ENCODE assay signal across 9 cellular contexts in genomic region chr1:206816390-206817287, GRCh38. TPM values are rescaled to one million over a fixed set of nuclear protein-coding genes. Genes with fewer than 3 reads are reported as not detected.
DNase-seq lines count a peak whose midpoint lies in the region; ATAC-seq, FAIRE-seq and TF ChIP-seq lines count a peak whose summit lies in the region.
"Had no signal": no experiment of that assay in that cellular context is flagged by ENCODE, and none has a peak within 500 bp of the region (broad histone marks: within the 10 kb centered on the region; RNA-seq: fewer than 3 reads in every experiment).

No MANE protein-coding gene starts in this region.

- peaks cover 10% of the 10 kb centered on the region for H3K9me3 Mint-ChIP-seq in activated CD8-positive, alpha-beta T cell treated with anti-CD3 and anti-CD28 coated beads for 36 hours

- FAIRE-seq in pancreas (lab: Jason Lieb, UNC): no peak

- peaks cover 24% of the 10 kb centered on the region for H3K4me1 Mint-ChIP-seq in activated CD8-positive, alpha-beta T cell treated with anti-CD3 and anti-CD28 coated beads for 36 hours (ENCODE audit: low read depth)

- peaks cover 2% of the 10 kb centered on the region for H3K36me3 Mint-ChIP-seq in activated CD8-positive, alpha-beta T cell treated with anti-CD3 and anti-CD28 coated beads for 36 hours (ENCODE audit: low read depth)

- H3K27me3 ChIP-seq in pancreas: no peaks in the 10 kb centered on the region

- H3K4me1 ChIP-seq in pancreas: peaks cover 0 to 3% (median 0%) of the 10 kb centered on the region in 3 donors

- peak overlapping the region in 2 of 4 donors; percentile 2 to 20 for H3K27ac ChIP-seq in pancreas

- no peaks in the 10 kb centered on the region for H3K27me3 Mint-ChIP-seq in activated CD8-positive, alpha-beta T cell treated with anti-CD3 and anti-CD28 coated beads for 36 hours

- H3K4me3 Mint-ChIP-seq in activated CD8-positive, alpha-beta T cell treated with anti-CD3 and anti-CD28 coated beads for 36 hours: peak overlapping the region; percentile 9

- H3K36me3 ChIP-seq in pancreas: no peaks in the 10 kb centered on the region

- TF ChIP-seq CTCF in activated CD8-positive, alpha-beta T cell treated with anti-CD3 and anti-CD28 coated beads for 36 hours (IDR thresholded peaks at IDR 0.05): no peak
- no peak for TF ChIP-seq CTCF in pancreas (IDR thresholded peaks at IDR 0.05)

- H3K27ac Mint-ChIP-seq in activated CD8-positive, alpha-beta T cell treated with anti-CD3 and anti-CD28 coated beads for 36 hours: peak overlapping the region; percentile 87

- DNase-seq in activated CD4-positive, alpha-beta T cell treated with anti-CD3 and anti-CD28 coated beads for 48 hours: peak; percentile 36
- DNase-seq in activated CD4-positive, alpha-beta T cell treated with anti-CD3 and anti-CD28 coated beads for 4 hours: no peak
- DNase-seq in activated CD8-positive, alpha-beta T cell treated with anti-CD3 and anti-CD28 coated beads for 36 hours: peak; percentile 53
- no peak for DNase-seq in pancreas
- no peak for DNase-seq in NCI-H2029 (lab: John Stamatoyannopoulos, UW)
- DNase-seq in stimulated activated CD8-positive, alpha-beta memory T cell treated with anti-CD3 and anti-CD28 coated beads, Interleukin-4, amount 100 ng/mL, for 48 hours: no peak
- no peak for DNase-seq in HPDE6-E6E7 (ENCODE audit: extremely low spot score)

- CTCF ChIA-PET in activated CD8-positive, alpha-beta T cell treated with anti-CD3 and anti-CD28 coated beads for 36 hours (lab: Charles Lee): interaction anchor here (0.6 to 2.8 kb wide), 24 partner anchors 11 to 683 kb away, joined by 3 to 26 read pairs (median 4); partner anchors contain the start of genes FCMR and IL20

- no peak overlapping the region for H3K4me3 ChIP-seq in pancreas

- intact Hi-C loops in activated CD8-positive, alpha-beta T cell treated with anti-CD3 and anti-CD28 coated beads for 36 hours (cut with micrococcal nuclease): no loop called here
- intact Hi-C loops in pancreas (cut with DNase I): no loop called here

- POLR2A ChIA-PET in activated CD8-positive, alpha-beta T cell treated with anti-CD3 and anti-CD28 coated beads for 36 hours (lab: Charles Lee): interaction anchor here (0.5 to 1.6 kb wide), 9 partner anchors 13 to 244 kb away, joined by 3 to 6 read pairs (median 3); partner anchors contain the start of gene FCMR

- 63 to 70% methylated on average over 4 of the region's 4 CpGs for WGBS in pancreas, 2 donors

- ATAC-seq in HG02973 (IDR thresholded peaks at IDR 0.05; ENCODE audit: unreplicated experiment) (peak; percentile 63), pancreas (peak in 3 of 4 donors; percentile 41 to 60 (median 52))
- ATAC-seq in activated CD8-positive, alpha-beta T cell treated with anti-CD3 and anti-CD28 coated beads for 36 hours: peak; percentile 93

- H3K9me3 ChIP-seq in pancreas: no peaks in the 10 kb centered on the region

RNA-seq across cellular contexts. Expression of gene IL10, which starts 44.3 kb away (rescaled TPM):
- under 1 TPM in 1 of 2 experiments, not detected in 1; 0.32 TPM for total RNA-seq in activated CD8-positive, alpha-beta T cell treated with anti-CD3 and anti-CD28 coated beads for 36 hours
- total RNA-seq in pancreas: under 1 TPM in 5 of 6 donors, not detected in 1; 0.12 to 0.81 (median 0.24) TPM
- polyA plus RNA-seq in pancreas: under 1 TPM; 0.05 to 0.53 TPM
- total RNA-seq: myocyte had no signal

RNA-seq across cellular contexts. Expression of gene IL19, which starts 46.1 kb away (rescaled TPM):
- not detected for total RNA-seq in activated CD8-positive, alpha-beta T cell treated with anti-CD3 and anti-CD28 coated beads for 36 hours
- total RNA-seq in pancreas: not detected
- polyA plus RNA-seq in pancreas: not detected
- total RNA-seq: myocyte had no signal

RNA-seq across cellular contexts. Expression of gene IL20, which starts 48.8 kb away (rescaled TPM):
- not detected for total RNA-seq in activated CD8-positive, alpha-beta T cell treated with anti-CD3 and anti-CD28 coated beads for 36 hours
- total RNA-seq in pancreas: not detected
- not detected for polyA plus RNA-seq in pancreas
- total RNA-seq: myocyte had no signal

Comparison
In these comparisons a context has a peak if more than half of its experiments do, and no peak if none do; other contexts are left out.
1. DNase-seq: peak in activated CD4-positive, alpha-beta T cell treated with anti-CD3 and anti-CD28 coated beads for 48 hours (single experiment) and activated CD8-positive, alpha-beta T cell treated with anti-CD3 and anti-CD28 coated beads for 36 hours (single experiment); none in activated CD4-positive, alpha-beta T cell treated with anti-CD3 and anti-CD28 coated beads for 4 hours (0 of 2), pancreas (0 of 6), NCI-H2029 (single experiment), stimulated activated CD8-positive, alpha-beta memory T cell treated with anti-CD3 and anti-CD28 coated beads, Interleukin-4, amount 100 ng/mL, for 48 hours (single experiment) and HPDE6-E6E7 (single experiment).
2. Peak in every context shown above with its lines, with median percentiles within 50 percentile points of each other: ATAC-seq.